9 cellular contexts compared by ENCODE assay signal in genomic region chr12:3310271-3311026, GRCh38.
"Had no signal": no experiment of that assay in that cellular context is flagged by ENCODE, and none has a peak within 500 bp of the region (broad histone marks: within the 10 kb centered on the region; RNA-seq: fewer than 3 reads in every experiment).

No MANE protein-coding gene starts in this region.

- H3K27me3 ChIP-seq: adrenal gland, right lobe of liver had no signal

- DNase-seq: activated CD4-positive, alpha-beta T cell treated with anti-CD3 and anti-CD28 coated beads, Interleukin-2, amount 50 U/mL, for 1 hour; activated naive CD4-positive, alpha-beta T cell treated with anti-CD3 and anti-CD28 coated beads, Interleukin-2, amount 10 ng/mL, durations not matched to agents 7 days and 5 days; adrenal gland; effector memory CD4-positive, alpha-beta T cell; naive B cell; right lobe of liver had no signal

- H3K36me3 ChIP-seq: adrenal gland, gastroesophageal sphincter, right lobe of liver, tibial nerve had no signal

- H3K9me3 ChIP-seq: adrenal gland, gastroesophageal sphincter, right lobe of liver, tibial nerve had no signal

- H3K4me1 ChIP-seq: adrenal gland had no signal

- H3K27ac ChIP-seq: adrenal gland, gastroesophageal sphincter, right lobe of liver, tibial nerve had no signal

- H3K4me3 ChIP-seq: adrenal gland, gastroesophageal sphincter, right lobe of liver, tibial nerve had no signal

- ATAC-seq: gastroesophageal sphincter; stimulated activated effector memory CD8-positive, alpha-beta T cell treated with anti-CD3 and anti-CD28 coated beads, Interleukin-12 subunit alpha, Interleukin-12 subunit beta, amount 100 ng/mL, for 72 hours had no signal
